1 cellular context compared by ENCODE assay signal in the genomic region with DNA sequence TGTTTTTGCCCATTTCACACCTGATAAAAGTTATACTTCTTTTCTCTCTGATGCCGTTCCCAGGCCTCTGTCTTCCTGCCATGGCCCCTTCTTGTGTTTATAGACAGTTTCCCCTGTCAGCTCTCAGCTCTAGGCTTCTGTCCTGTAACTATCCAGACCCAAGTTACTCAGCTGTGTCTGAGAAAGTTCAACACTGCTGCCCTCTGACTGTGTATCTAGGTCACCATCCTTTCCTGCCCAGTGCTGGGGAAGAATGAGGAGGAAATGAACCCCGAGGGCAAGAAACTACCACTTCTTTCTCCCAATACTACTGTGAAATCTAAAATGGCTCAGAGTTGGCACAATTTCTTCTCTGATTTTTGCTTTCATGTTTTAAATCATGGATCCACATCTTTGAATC.
TF ChIP-seq lines count a peak whose summit lies in the region.

No MANE protein-coding gene starts in this region.

TF ChIP-seq in IMR-90, 13 proteins besides CTCF, POLR2A, EP300 and RAD21:
- no peak for TF ChIP-seq CEBPB (IDR thresholded peaks at IDR 0.05; ENCODE audit: low read depth, low read length)
- no peak for TF ChIP-seq RCOR1 (IDR thresholded peaks at IDR 0.05; ENCODE audit: insufficient replicate concordance, low read length)
- no peak for TF ChIP-seq SMC3 (IDR thresholded peaks at IDR 0.05; ENCODE audit: low read depth, low read length)
- no peak for TF ChIP-seq RFX5 (IDR thresholded peaks at IDR 0.05; ENCODE audit: low read depth, low read length)
- TF ChIP-seq MAZ (IDR thresholded peaks at IDR 0.05; ENCODE audit: borderline replicate concordance, low read depth, low read length), result no peak
- no peak for TF ChIP-seq MAFK (IDR thresholded peaks at IDR 0.05; ENCODE audit: low read depth, low read length)
- TF ChIP-seq, protein P1, sequence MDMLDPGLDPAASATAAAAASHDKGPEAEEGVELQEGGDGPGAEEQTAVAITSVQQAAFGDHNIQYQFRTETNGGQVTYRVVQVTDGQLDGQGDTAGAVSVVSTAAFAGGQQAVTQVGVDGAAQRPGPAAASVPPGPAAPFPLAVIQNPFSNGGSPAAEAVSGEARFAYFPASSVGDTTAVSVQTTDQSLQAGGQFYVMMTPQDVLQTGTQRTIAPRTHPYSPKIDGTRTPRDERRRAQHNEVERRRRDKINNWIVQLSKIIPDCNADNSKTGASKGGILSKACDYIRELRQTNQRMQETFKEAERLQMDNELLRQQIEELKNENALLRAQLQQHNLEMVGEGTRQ (IDR thresholded peaks at IDR 0.05; ENCODE audit: low read depth, low read length), result no peak
- TF ChIP-seq, protein P2, sequence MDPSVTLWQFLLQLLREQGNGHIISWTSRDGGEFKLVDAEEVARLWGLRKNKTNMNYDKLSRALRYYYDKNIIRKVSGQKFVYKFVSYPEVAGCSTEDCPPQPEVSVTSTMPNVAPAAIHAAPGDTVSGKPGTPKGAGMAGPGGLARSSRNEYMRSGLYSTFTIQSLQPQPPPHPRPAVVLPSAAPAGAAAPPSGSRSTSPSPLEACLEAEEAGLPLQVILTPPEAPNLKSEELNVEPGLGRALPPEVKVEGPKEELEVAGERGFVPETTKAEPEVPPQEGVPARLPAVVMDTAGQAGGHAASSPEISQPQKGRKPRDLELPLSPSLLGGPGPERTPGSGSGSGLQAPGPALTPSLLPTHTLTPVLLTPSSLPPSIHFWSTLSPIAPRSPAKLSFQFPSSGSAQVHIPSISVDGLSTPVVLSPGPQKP (IDR thresholded peaks at IDR 0.05; ENCODE audit: borderline replicate concordance, low read depth, low read length), result no peak
- TF ChIP-seq FOS (IDR thresholded peaks at IDR 0.05; ENCODE audit: low read depth, low read length), result no peak
- no peak for TF ChIP-seq BHLHE40 (IDR thresholded peaks at IDR 0.05; ENCODE audit: low read depth, low read length)
- no peak for TF ChIP-seq MXI1 (IDR thresholded peaks at IDR 0.05; ENCODE audit: borderline replicate concordance, low read depth, low read length)
- no peak for TF ChIP-seq NFE2L2 (IDR thresholded peaks at IDR 0.05; ENCODE audit: low read depth, low read length)
- TF ChIP-seq CHD1 (IDR thresholded peaks at IDR 0.05; ENCODE audit: low read depth, low read length), result no peak
